ENCODE assay signal across 9 cellular contexts in the genomic region with DNA sequence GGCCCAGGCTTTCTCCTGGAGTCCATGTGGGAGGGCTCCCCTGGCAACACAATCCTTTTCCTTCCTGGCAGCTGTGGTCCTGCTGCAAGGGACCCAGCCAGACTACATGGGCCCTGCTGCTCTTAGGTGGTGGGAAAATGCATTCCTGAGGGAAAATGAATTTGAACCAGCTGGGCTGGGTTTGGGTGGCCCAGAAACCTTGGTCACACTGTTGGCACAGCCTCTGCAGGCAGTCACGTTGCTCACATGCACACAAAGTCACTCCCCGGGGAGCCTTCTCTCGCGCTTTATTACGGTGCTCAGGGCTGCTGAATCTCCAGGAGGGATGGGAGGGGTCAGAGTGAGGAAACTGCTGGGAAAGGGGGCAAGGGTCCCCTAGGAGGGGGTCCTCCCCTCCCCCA. TPM values are rescaled to one million over a fixed set of nuclear protein-coding genes. Genes with fewer than 3 reads are reported as not detected.
DNase-seq lines count a peak whose midpoint lies in the region; ATAC-seq and TF ChIP-seq lines count a peak whose summit lies in the region.
"Had no signal": no experiment of that assay in that cellular context is flagged by ENCODE, and none has a peak within 500 bp of the region (broad histone marks: within the 10 kb centered on the region; RNA-seq: fewer than 3 reads in every experiment).

No MANE protein-coding gene starts in this region.

- peak overlapping the region; percentile 73 for H3K56ac ChIP-seq in mesendoderm (ENCODE audit: low read length)

- TF ChIP-seq CTCF in chondrocyte (IDR thresholded peaks at IDR 0.05) (no peak), uterus (IDR thresholded peaks at IDR 0.05) (no peak)

- H3K36me3 ChIP-seq in mesendoderm (ENCODE audit: control insufficient read depth, insufficient read depth, low read length) (no peaks in the 10 kb centered on the region), uterus (no peaks in the 10 kb centered on the region)

- H3K4me3 ChIP-seq in mesendoderm (ENCODE audit: low read length) (no peak overlapping the region), uterus (no peak overlapping the region)

- H3K9me3 ChIP-seq in uterus: no peaks in the 10 kb centered on the region

- peaks cover 43% of the 10 kb centered on the region for H3K79me1 ChIP-seq in mesendoderm (ENCODE audit: low read length)

- no peak overlapping the region for H2BK5ac ChIP-seq in mesendoderm (ENCODE audit: low read length)

- intact Hi-C loops in uterus (cut with DNase I; ENCODE audit: low total_unique reads): no loop called here

- no peak for TF ChIP-seq POLR2A in uterus (IDR thresholded peaks at IDR 0.05)

- no peaks in the 10 kb centered on the region for H3K27me3 Mint-ChIP-seq in activated T-cell treated with anti-CD3 and anti-CD28 coated beads, Interleukin-2, amount 50 U/mL, for 24 hours
- H3K27me3 Mint-ChIP-seq in activated T-cell treated with anti-CD3 and anti-CD28 coated beads, Interleukin-2, amount 50 U/mL, for 72 hours (ENCODE audit: low read depth): no peaks in the 10 kb centered on the region
- no peaks in the 10 kb centered on the region for H3K27me3 Mint-ChIP-seq in chondrocyte (ENCODE audit: low read depth)
- no peaks in the 10 kb centered on the region for H3K27me3 Mint-ChIP-seq in activated naive CD8-positive, alpha-beta T cell treated with anti-CD3 and anti-CD28 coated beads for 36 hours
- H3K27me3 Mint-ChIP-seq: stimulated activated naive CD8-positive, alpha-beta T cell treated with anti-CD3 and anti-CD28 coated beads, Interleukin-15, Interleukin-2, amounts not matched to agents 100 ng/mL and 50 ng/mL, for 24 hours had no signal

- H3K4me1 ChIP-seq in mesendoderm (ENCODE audit: control insufficient read depth, low read depth, low read length) (peaks cover 65% of the 10 kb centered on the region), uterus (peaks cover 4 to 52% of the 10 kb centered on the region in 2 donors)

- peak overlapping the region; percentile 67 for H2AK5ac ChIP-seq in mesendoderm (ENCODE audit: low read length)

- no peaks in the 10 kb centered on the region for H3K27me3 ChIP-seq in mesendoderm (ENCODE audit: insufficient read depth, low read length, poor library complexity)
- no peaks in the 10 kb centered on the region for H3K27me3 ChIP-seq in uterus

- no peak overlapping the region for H3K18ac ChIP-seq in mesendoderm (ENCODE audit: low read length)

- ATAC-seq in activated T-cell treated with anti-CD3 and anti-CD28 coated beads, Interleukin-2, amount 50 U/mL, for 72 hours (replicated peaks in 1 of 2): no peak
- ATAC-seq in GM18511 (IDR thresholded peaks at IDR 0.05; ENCODE audit: unreplicated experiment): no peak

- H3K27ac ChIP-seq in mesendoderm (ENCODE audit: low read depth, low read length) (no peak overlapping the region), uterus (peak overlapping the region; percentile 59 to 86)

- H3K4ac ChIP-seq in mesendoderm (ENCODE audit: low read depth, low read length): no peak overlapping the region

- no peak overlapping the region for H4K8ac ChIP-seq in mesendoderm (ENCODE audit: low read depth, low read length)

- no peaks in the 10 kb centered on the region for H3K9me3 Mint-ChIP-seq in activated T-cell treated with anti-CD3 and anti-CD28 coated beads, Interleukin-2, amount 50 U/mL, for 24 hours
- H3K9me3 Mint-ChIP-seq in activated T-cell treated with anti-CD3 and anti-CD28 coated beads, Interleukin-2, amount 50 U/mL, for 72 hours: no peaks in the 10 kb centered on the region
- H3K9me3 Mint-ChIP-seq in chondrocyte (ENCODE audit: low read depth): no peaks in the 10 kb centered on the region
- no peaks in the 10 kb centered on the region for H3K9me3 Mint-ChIP-seq in activated naive CD8-positive, alpha-beta T cell treated with anti-CD3 and anti-CD28 coated beads for 36 hours
- H3K9me3 Mint-ChIP-seq: stimulated activated naive CD8-positive, alpha-beta T cell treated with anti-CD3 and anti-CD28 coated beads, Interleukin-15, Interleukin-2, amounts not matched to agents 100 ng/mL and 50 ng/mL, for 24 hours had no signal

- no peaks in the 10 kb centered on the region for H3K36me3 Mint-ChIP-seq in activated T-cell treated with anti-CD3 and anti-CD28 coated beads, Interleukin-2, amount 50 U/mL, for 24 hours (ENCODE audit: low read depth)
- no peaks in the 10 kb centered on the region for H3K36me3 Mint-ChIP-seq in activated T-cell treated with anti-CD3 and anti-CD28 coated beads, Interleukin-2, amount 50 U/mL, for 72 hours (ENCODE audit: insufficient read depth in 2 of 2)
- H3K36me3 Mint-ChIP-seq in chondrocyte (ENCODE audit: low read depth): peaks cover 2% of the 10 kb centered on the region
- no peaks in the 10 kb centered on the region for H3K36me3 Mint-ChIP-seq in activated naive CD8-positive, alpha-beta T cell treated with anti-CD3 and anti-CD28 coated beads for 36 hours

- peak overlapping the region; percentile 54 for H3K27ac Mint-ChIP-seq in activated T-cell treated with anti-CD3 and anti-CD28 coated beads, Interleukin-2, amount 50 U/mL, for 24 hours
- no peak overlapping the region for H3K27ac Mint-ChIP-seq in activated T-cell treated with anti-CD3 and anti-CD28 coated beads, Interleukin-2, amount 50 U/mL, for 72 hours
- peak overlapping the region; percentile 95 for H3K27ac Mint-ChIP-seq in chondrocyte (ENCODE audit: unreplicated experiment)
- H3K27ac Mint-ChIP-seq in activated naive CD8-positive, alpha-beta T cell treated with anti-CD3 and anti-CD28 coated beads for 36 hours: no peak overlapping the region
- H3K27ac Mint-ChIP-seq: stimulated activated naive CD8-positive, alpha-beta T cell treated with anti-CD3 and anti-CD28 coated beads, Interleukin-15, Interleukin-2, amounts not matched to agents 100 ng/mL and 50 ng/mL, for 24 hours had no signal

- H4K5ac ChIP-seq in mesendoderm (ENCODE audit: low read length): no peak overlapping the region

- H3K9ac ChIP-seq in mesendoderm (ENCODE audit: low read length): peak overlapping the region; percentile 32

- H2BK15ac ChIP-seq in mesendoderm (replicated peaks; ENCODE audit: low read depth): no peak overlapping the region

- H2BK120ac ChIP-seq in mesendoderm (ENCODE audit: low read depth, low read length): no peak overlapping the region

- peaks cover 73% of the 10 kb centered on the region for H3K79me2 ChIP-seq in mesendoderm (ENCODE audit: control insufficient read depth, insufficient read depth, low read length)

- no peak for DNase-seq in activated T-cell treated with anti-CD3 and anti-CD28 coated beads, Interleukin-2, amount 50 U/mL, for 24 hours
- no peak for DNase-seq in activated T-cell treated with anti-CD3 and anti-CD28 coated beads, Interleukin-2, amount 50 U/mL, for 72 hours
- DNase-seq in chondrocyte (ENCODE audit: low spot score): peak; percentile 53
- no peak for DNase-seq in mesendoderm
- peak in 1 of 2 donors; percentile 54 for DNase-seq in uterus
- no peak for DNase-seq in activated naive CD8-positive, alpha-beta T cell treated with anti-CD3 and anti-CD28 coated beads for 36 hours
- no peak for DNase-seq in NOMO-1 treated with dmso at 0.1 percent for 144 hours (lab: John Stamatoyannopoulos, UW; ENCODE audit: unreplicated experiment)

- WGBS in mesendoderm (ENCODE audit: extremely low coverage, insufficient coverage, low lambda C conversion rate): no CpG with 5 or more reads among the region's 5 CpGs

- no peak overlapping the region for H3K4me3 Mint-ChIP-seq in activated T-cell treated with anti-CD3 and anti-CD28 coated beads, Interleukin-2, amount 50 U/mL, for 24 hours
- no peak overlapping the region for H3K4me3 Mint-ChIP-seq in activated T-cell treated with anti-CD3 and anti-CD28 coated beads, Interleukin-2, amount 50 U/mL, for 72 hours
- H3K4me3 Mint-ChIP-seq in chondrocyte (ENCODE audit: unreplicated experiment): no peak overlapping the region
- no peak overlapping the region for H3K4me3 Mint-ChIP-seq in activated naive CD8-positive, alpha-beta T cell treated with anti-CD3 and anti-CD28 coated beads for 36 hours
- H3K4me3 Mint-ChIP-seq: stimulated activated naive CD8-positive, alpha-beta T cell treated with anti-CD3 and anti-CD28 coated beads, Interleukin-15, Interleukin-2, amounts not matched to agents 100 ng/mL and 50 ng/mL, for 24 hours had no signal

- no peak overlapping the region for H3K23ac ChIP-seq in mesendoderm (ENCODE audit: low read length)

- H3K4me2 ChIP-seq in mesendoderm (ENCODE audit: low read length): no peak overlapping the region

- peaks cover 84% of the 10 kb centered on the region for H3K4me1 Mint-ChIP-seq in activated T-cell treated with anti-CD3 and anti-CD28 coated beads, Interleukin-2, amount 50 U/mL, for 24 hours (ENCODE audit: low read depth)
- H3K4me1 Mint-ChIP-seq in activated T-cell treated with anti-CD3 and anti-CD28 coated beads, Interleukin-2, amount 50 U/mL, for 72 hours (ENCODE audit: low read depth): peaks cover 41% of the 10 kb centered on the region
- peaks cover 91% of the 10 kb centered on the region for H3K4me1 Mint-ChIP-seq in chondrocyte (ENCODE audit: low read depth)
- peaks cover 5% of the 10 kb centered on the region for H3K4me1 Mint-ChIP-seq in activated naive CD8-positive, alpha-beta T cell treated with anti-CD3 and anti-CD28 coated beads for 36 hours

RNA-seq across cellular contexts. Expression of a gene that starts 17.2 kb away (rescaled TPM):
- total RNA-seq in activated T-cell treated with anti-CD3 and anti-CD28 coated beads, Interleukin-2, amount 50 U/mL, for 72 hours: 1 to 10 TPM; 2.4 to 8.8 TPM
- total RNA-seq in chondrocyte (46.3 to 133 TPM (median 131 TPM) in 3 replicates), uterus (100 to 1,000 TPM in 1 of 4 donors, 10 to 100 TPM in 3; 40.5 to 178 (median 59.7) TPM)
- 20.7 TPM for polyA plus RNA-seq in mesendoderm (2013, experiment 1 of 2)
- polyA plus RNA-seq in mesendoderm (2013, experiment 2 of 2): 21.8 TPM
- total RNA-seq in activated naive CD8-positive, alpha-beta T cell treated with anti-CD3 and anti-CD28 coated beads for 36 hours: under 1 TPM in 1 of 2 experiments, not detected in 1; 0.12 TPM

Comparison
In these comparisons a context has a peak if more than half of its experiments do, and no peak if none do; other contexts are left out.
1. H3K27ac Mint-ChIP-seq: peak in activated T-cell treated with anti-CD3 and anti-CD28 coated beads, Interleukin-2, amount 50 U/mL, for 24 hours (single experiment) and chondrocyte (single experiment); none in activated T-cell treated with anti-CD3 and anti-CD28 coated beads, Interleukin-2, amount 50 U/mL, for 72 hours (single experiment) and activated naive CD8-positive, alpha-beta T cell treated with anti-CD3 and anti-CD28 coated beads for 36 hours (single experiment).